ENCODE assay signal across 14 cellular contexts in genomic region chr17:4487820-4488716, GRCh38. TPM values are rescaled to one million over a fixed set of nuclear protein-coding genes. Genes with fewer than 3 reads are reported as not detected.
DNase-seq lines count a peak whose midpoint lies in the region; ATAC-seq and TF ChIP-seq lines count a peak whose summit lies in the region.
"Had no signal": no experiment of that assay in that cellular context is flagged by ENCODE, and none has a peak within 500 bp of the region (broad histone marks: within the 10 kb centered on the region; RNA-seq: fewer than 3 reads in every experiment).

No MANE protein-coding gene starts in this region.

- no peaks in the 10 kb centered on the region for H4K20me1 ChIP-seq in osteoblast (ENCODE audit: insufficient read depth, low read length)

- no peak overlapping the region for H3K4me3 ChIP-seq in osteoblast (ENCODE audit: insufficient read depth, low read length)
- H3K4me3 ChIP-seq: SJSA1 had no signal

- H3K27me3 Mint-ChIP-seq in activated CD8-positive, alpha-beta T cell treated with anti-CD3 and anti-CD28 coated beads, Interleukin-2, amount 10 ng/mL, durations not matched to agents 7 days and 5 days (ENCODE audit: low read depth), result no peaks in the 10 kb centered on the region
- H3K27me3 Mint-ChIP-seq in activated CD8-positive, alpha-beta T cell treated with anti-CD3 and anti-CD28 coated beads for 36 hours, result no peaks in the 10 kb centered on the region
- H3K27me3 Mint-ChIP-seq in activated naive CD8-positive, alpha-beta T cell treated with anti-CD3 and anti-CD28 coated beads for 36 hours, result no peaks in the 10 kb centered on the region

- no peaks in the 10 kb centered on the region for H3K9me3 ChIP-seq in osteoblast (ENCODE audit: low read depth, low read length)
- H3K9me3 ChIP-seq: SJSA1 had no signal

- no peak overlapping the region for H3K27ac ChIP-seq in osteoblast (ENCODE audit: low read depth, low read length)
- H3K27ac ChIP-seq: SJSA1 had no signal

- CTCF ChIA-PET in activated CD8-positive, alpha-beta T cell treated with anti-CD3 and anti-CD28 coated beads, Interleukin-2, amount 10 ng/mL, durations not matched to agents 7 days and 5 days (lab: Charles Lee), result no interaction called here
- CTCF ChIA-PET in activated CD8-positive, alpha-beta T cell treated with anti-CD3 and anti-CD28 coated beads for 36 hours (lab: Charles Lee), result interaction anchor here (1.0 kb wide), 1 partner anchor 67 kb away, joined by 4 read pairs; no protein-coding TSS in a partner anchor

- no peak for ATAC-seq in activated CD8-positive, alpha-beta T cell treated with anti-CD3 and anti-CD28 coated beads, Interleukin-2, amount 10 ng/mL, durations not matched to agents 7 days and 5 days
- ATAC-seq in activated CD8-positive, alpha-beta T cell treated with anti-CD3 and anti-CD28 coated beads for 36 hours, result no peak

- no peaks in the 10 kb centered on the region for H3K79me2 ChIP-seq in osteoblast (ENCODE audit: insufficient read depth, low read length)

- H2AFZ ChIP-seq in osteoblast (ENCODE audit: low read length), result no peak overlapping the region

- intact Hi-C loops in activated CD8-positive, alpha-beta T cell treated with anti-CD3 and anti-CD28 coated beads for 36 hours (cut with micrococcal nuclease), result no loop called here

- H3K4me1 ChIP-seq in osteoblast (ENCODE audit: insufficient read depth, low read length), result no peaks in the 10 kb centered on the region
- H3K4me1 ChIP-seq: SJSA1 had no signal

- no peak for TF ChIP-seq CTCF in activated CD8-positive, alpha-beta T cell treated with anti-CD3 and anti-CD28 coated beads for 36 hours (IDR thresholded peaks at IDR 0.05)
- TF ChIP-seq CTCF in osteoblast (IDR thresholded peaks at IDR 0.05; ENCODE audit: extremely low read depth, low read depth, low read length), result no peak

- no peak overlapping the region for H3K4me2 ChIP-seq in osteoblast (ENCODE audit: insufficient read depth, low read length)

- no peaks in the 10 kb centered on the region for H3K9me3 Mint-ChIP-seq in activated CD8-positive, alpha-beta T cell treated with anti-CD3 and anti-CD28 coated beads, Interleukin-2, amount 10 ng/mL, durations not matched to agents 7 days and 5 days (ENCODE audit: insufficient read depth)
- no peaks in the 10 kb centered on the region for H3K9me3 Mint-ChIP-seq in activated CD8-positive, alpha-beta T cell treated with anti-CD3 and anti-CD28 coated beads for 36 hours
- H3K9me3 Mint-ChIP-seq in activated naive CD8-positive, alpha-beta T cell treated with anti-CD3 and anti-CD28 coated beads for 36 hours, result no peaks in the 10 kb centered on the region

- H3K36me3 ChIP-seq in osteoblast (ENCODE audit: insufficient read depth, low read length), result no peaks in the 10 kb centered on the region
- H3K36me3 ChIP-seq: SJSA1 had no signal

- H3K27me3 ChIP-seq in osteoblast (ENCODE audit: insufficient read depth, low read length), result no peaks in the 10 kb centered on the region

- DNase-seq in activated CD8-positive, alpha-beta T cell treated with anti-CD3 and anti-CD28 coated beads, Interleukin-2, amount 10 ng/mL, durations not matched to agents 7 days and 5 days, result no peak
- no peak for DNase-seq in activated CD8-positive, alpha-beta T cell treated with anti-CD3 and anti-CD28 coated beads for 36 hours
- DNase-seq in MV-4-11 (lab: John Stamatoyannopoulos, UW), result peak; percentile 7
- peak; percentile 76 for DNase-seq in cerebellum (ENCODE audit: low spot score)
- DNase-seq in osteoblast (ENCODE audit: insufficient read length, low spot score, missing footprints), result peak; percentile 84
- DNase-seq in NCI-H146 treated with DMSO at 0.1 percent for 48 hours (lab: John Stamatoyannopoulos, UW; ENCODE audit: unreplicated experiment), result no peak
- no peak for DNase-seq in activated naive CD8-positive, alpha-beta T cell treated with anti-CD3 and anti-CD28 coated beads for 36 hours
- DNase-seq in DMS153 (lab: John Stamatoyannopoulos, UW), result no peak
- DNase-seq: KG1, NCI-H1092, NCI-H187 treated with DMSO at 0.1 percent for 48 hours, NCI-H510A treated with DMSO at 0.1 percent for 48 hours, RPMI8226 had no signal

- peak overlapping the region; percentile 46 for H3K27ac Mint-ChIP-seq in activated CD8-positive, alpha-beta T cell treated with anti-CD3 and anti-CD28 coated beads, Interleukin-2, amount 10 ng/mL, durations not matched to agents 7 days and 5 days
- no peak overlapping the region for H3K27ac Mint-ChIP-seq in activated CD8-positive, alpha-beta T cell treated with anti-CD3 and anti-CD28 coated beads for 36 hours
- no peak overlapping the region for H3K27ac Mint-ChIP-seq in activated naive CD8-positive, alpha-beta T cell treated with anti-CD3 and anti-CD28 coated beads for 36 hours

- H3K4me3 Mint-ChIP-seq in activated CD8-positive, alpha-beta T cell treated with anti-CD3 and anti-CD28 coated beads, Interleukin-2, amount 10 ng/mL, durations not matched to agents 7 days and 5 days, result no peak overlapping the region
- no peak overlapping the region for H3K4me3 Mint-ChIP-seq in activated CD8-positive, alpha-beta T cell treated with anti-CD3 and anti-CD28 coated beads for 36 hours
- no peak overlapping the region for H3K4me3 Mint-ChIP-seq in activated naive CD8-positive, alpha-beta T cell treated with anti-CD3 and anti-CD28 coated beads for 36 hours

- peaks cover 36% of the 10 kb centered on the region for H3K4me1 Mint-ChIP-seq in activated CD8-positive, alpha-beta T cell treated with anti-CD3 and anti-CD28 coated beads, Interleukin-2, amount 10 ng/mL, durations not matched to agents 7 days and 5 days (ENCODE audit: low read depth)
- peaks cover 32% of the 10 kb centered on the region for H3K4me1 Mint-ChIP-seq in activated CD8-positive, alpha-beta T cell treated with anti-CD3 and anti-CD28 coated beads for 36 hours (ENCODE audit: low read depth)
- H3K4me1 Mint-ChIP-seq in activated naive CD8-positive, alpha-beta T cell treated with anti-CD3 and anti-CD28 coated beads for 36 hours, result peaks cover 26% of the 10 kb centered on the region

- H3K36me3 Mint-ChIP-seq in activated CD8-positive, alpha-beta T cell treated with anti-CD3 and anti-CD28 coated beads, Interleukin-2, amount 10 ng/mL, durations not matched to agents 7 days and 5 days (ENCODE audit: low read depth), result peaks cover 19% of the 10 kb centered on the region
- peaks cover 2% of the 10 kb centered on the region for H3K36me3 Mint-ChIP-seq in activated CD8-positive, alpha-beta T cell treated with anti-CD3 and anti-CD28 coated beads for 36 hours (ENCODE audit: low read depth)
- H3K36me3 Mint-ChIP-seq in activated naive CD8-positive, alpha-beta T cell treated with anti-CD3 and anti-CD28 coated beads for 36 hours, result peaks cover 3% of the 10 kb centered on the region

- POLR2A ChIA-PET in activated CD8-positive, alpha-beta T cell treated with anti-CD3 and anti-CD28 coated beads, Interleukin-2, amount 10 ng/mL, durations not matched to agents 7 days and 5 days (lab: Charles Lee), result no interaction called here
- POLR2A ChIA-PET in activated CD8-positive, alpha-beta T cell treated with anti-CD3 and anti-CD28 coated beads for 36 hours (lab: Charles Lee), result no interaction called here

RNA-seq across cellular contexts. Expression of gene SPNS2, which starts 10.6 kb away (rescaled TPM):
- 1 to 10 TPM; 4.0 to 4.2 TPM for total RNA-seq in activated CD8-positive, alpha-beta T cell treated with anti-CD3 and anti-CD28 coated beads, Interleukin-2, amount 10 ng/mL, durations not matched to agents 7 days and 5 days
- 1 to 10 TPM in 1 of 2 experiments, under 1 TPM in 1; 0.95 to 1.2 TPM for total RNA-seq in activated CD8-positive, alpha-beta T cell treated with anti-CD3 and anti-CD28 coated beads for 36 hours
- total RNA-seq in cerebellum (38.7 TPM), osteoblast (under 0.01 TPM in 2 replicates)
- under 1 TPM; 0.20 to 0.43 TPM for total RNA-seq in activated naive CD8-positive, alpha-beta T cell treated with anti-CD3 and anti-CD28 coated beads for 36 hours

RNA-seq across cellular contexts. Expression of gene SPNS3, which starts 54.3 kb away (rescaled TPM):
- total RNA-seq in activated CD8-positive, alpha-beta T cell treated with anti-CD3 and anti-CD28 coated beads, Interleukin-2, amount 10 ng/mL, durations not matched to agents 7 days and 5 days, result 10 to 100 TPM; 26.8 to 29.1 TPM
- 10 to 100 TPM; 24.7 to 25.7 TPM for total RNA-seq in activated CD8-positive, alpha-beta T cell treated with anti-CD3 and anti-CD28 coated beads for 36 hours
- total RNA-seq in cerebellum, result 1.00 TPM
- not detected in 2 replicates for total RNA-seq in osteoblast
- 10 to 100 TPM; 11.7 to 14.3 TPM for total RNA-seq in activated naive CD8-positive, alpha-beta T cell treated with anti-CD3 and anti-CD28 coated beads for 36 hours
- total RNA-seq: SJSA1 had no signal

Comparison
In these comparisons a context has a peak if more than half of its experiments do, and no peak if none do; other contexts are left out.
1. DNase-seq: peak in MV-4-11 (single experiment), cerebellum (single experiment) and osteoblast (single experiment); none in activated CD8-positive, alpha-beta T cell treated with anti-CD3 and anti-CD28 coated beads, Interleukin-2, amount 10 ng/mL, durations not matched to agents 7 days and 5 days (single experiment), activated CD8-positive, alpha-beta T cell treated with anti-CD3 and anti-CD28 coated beads for 36 hours (single experiment), NCI-H146 treated with DMSO at 0.1 percent for 48 hours (single experiment), activated naive CD8-positive, alpha-beta T cell treated with anti-CD3 and anti-CD28 coated beads for 36 hours (single experiment) and DMS153 (single experiment).